21 cellular contexts compared by ENCODE assay signal in genomic region chr16:70705056-70705455, GRCh38. TPM values are rescaled to one million over a fixed set of nuclear protein-coding genes. Genes with fewer than 3 reads are reported as not detected.
A peak's percentile ranks its signal among the peaks of the same experiment; 100 is the strongest.
DNase-seq lines count a peak whose midpoint lies in the region; ATAC-seq, FAIRE-seq and TF ChIP-seq lines count a peak whose summit lies in the region.
"Had no signal": no experiment of that assay in that cellular context is flagged by ENCODE, and none has a peak within 500 bp of the region (broad histone marks: within the 10 kb centered on the region; RNA-seq: fewer than 3 reads in every experiment).

No MANE protein-coding gene starts in this region.

- H3K36me3 ChIP-seq in esophagus (ENCODE audit: control insufficient read depth in 2 of 2, insufficient read depth in 2 of 2, low read length in 1 of 2) (peaks cover 0 to 2% of the 10 kb centered on the region in 2 donors), rectal smooth muscle tissue (ENCODE audit: control insufficient read depth, insufficient read depth, low read length) (no peaks in the 10 kb centered on the region), OCI-LY7 (ENCODE audit: insufficient read depth, low read length) (no peaks in the 10 kb centered on the region)
- H3K36me3 ChIP-seq: SJSA1 had no signal

- H4K20me1 ChIP-seq in OCI-LY7 (ENCODE audit: insufficient read depth, low read length) = no peaks in the 10 kb centered on the region

- H3K27me3 Mint-ChIP-seq in HFFc6 (ENCODE audit: insufficient read depth) = peaks cover 5% of the 10 kb centered on the region
- H3K27me3 Mint-ChIP-seq: CD8-positive, alpha-beta memory T cell; stimulated activated naive B cell treated with anti-CD40 and anti-IgM and Interleukin-4, amounts not matched to agents 10 μg/mL and 1 μg/mL and 100 μg/mL, for 72 hours had no signal

- no peak for TF ChIP-seq RAD21 in A549 (conservative IDR thresholded peaks at IDR 0.05 in 1 of 2, IDR thresholded peaks at IDR 0.05 in 1 of 2)

- intact Hi-C loops in OCI-LY7 (cut with micrococcal nuclease; ENCODE audit: unreplicated experiment) = no loop called here

- TF ChIP-seq EP300 in A549 (IDR thresholded peaks at IDR 0.05) = no peak

- H3K4me2 ChIP-seq in A549 = no peak overlapping the region
- H3K4me2 ChIP-seq in OCI-LY7 (ENCODE audit: low read length) = no peak overlapping the region

- ATAC-seq in A549 = no peak
- ATAC-seq: K562; left ventricle myocardium superior; stimulated activated naive B cell treated with anti-CD40 and anti-IgM and Interleukin-4, amounts not matched to agents 10 μg/mL and 1 μg/mL and 100 μg/mL, for 72 hours had no signal

- H3K27ac ChIP-seq in A549 = peak overlapping the region; percentile 51 to 92; a peak in 4 of 6 replicates
- peak overlapping the region; percentile 81 to 95 for H3K27ac ChIP-seq in esophagus (ENCODE audit: low read depth in 2 of 2, low read length in 1 of 2)
- peak overlapping the region; percentile 90 for H3K27ac ChIP-seq in rectal smooth muscle tissue (ENCODE audit: low read depth, low read length)
- no peak overlapping the region for H3K27ac ChIP-seq in OCI-LY7 (ENCODE audit: low read depth, low read length, poor library complexity, severe bottlenecking)
- H3K27ac ChIP-seq: SJSA1 had no signal

- H2AFZ ChIP-seq in OCI-LY7 (ENCODE audit: low read length) = no peak overlapping the region

- CTCF ChIA-PET in A549 (lab: Yijun Ruan, JAX) (interaction anchor here (1.9 to 6.8 kb wide), 2 partner anchors 10 to 65 kb away, joined by 6 to 38 read pairs; no protein-coding TSS in a partner anchor), OCI-LY7 (lab: Charles Lee; ENCODE audit: unreplicated experiment) (no interaction called here)

- no peaks in the 10 kb centered on the region for H3K79me2 ChIP-seq in OCI-LY7 (ENCODE audit: insufficient read depth, low read depth, low read length)

- no peak for TF ChIP-seq POLR2A in A549 (IDR thresholded peaks at IDR 0.05; ENCODE audit: low read length)

- POLR2A ChIA-PET in A549 (lab: Yijun Ruan, JAX) = no interaction called here
- POLR2A ChIA-PET in OCI-LY7 (lab: Charles Lee) = no interaction called here

- no peaks in the 10 kb centered on the region for H3K9me3 Mint-ChIP-seq in HFFc6
- H3K9me3 Mint-ChIP-seq: CD8-positive, alpha-beta memory T cell; stimulated activated naive B cell treated with anti-CD40 and anti-IgM and Interleukin-4, amounts not matched to agents 10 μg/mL and 1 μg/mL and 100 μg/mL, for 72 hours had no signal

- no peaks in the 10 kb centered on the region for H3K9me2 ChIP-seq in OCI-LY7 (ENCODE audit: insufficient read depth, low read length)

- no peaks in the 10 kb centered on the region for H3K36me3 Mint-ChIP-seq in HFFc6 (ENCODE audit: low read depth)

- peak overlapping the region; percentile 100 for H3K27ac Mint-ChIP-seq in HFFc6

- H3K4me3 ChIP-seq in A549 (no peak overlapping the region), esophagus (ENCODE audit: low read depth in 1 of 2, low read length in 2 of 2) (no peak overlapping the region), rectal smooth muscle tissue (ENCODE audit: low read length) (no peak overlapping the region), OCI-LY7 (ENCODE audit: low read depth, low read length, poor library complexity, severe bottlenecking) (no peak overlapping the region)
- H3K4me3 ChIP-seq: K562, SJSA1 had no signal

- BruUV-seq in OCI-LY7 (replicated peaks; lab: Mats Ljungman, UMichigan) = no TSS peak

- H3K27me3 ChIP-seq in esophagus (ENCODE audit: control insufficient read depth in 1 of 2, insufficient read depth in 2 of 2, low read length in 2 of 2) (no peaks in the 10 kb centered on the region), rectal smooth muscle tissue (ENCODE audit: control insufficient read depth, insufficient read depth, low read length) (no peaks in the 10 kb centered on the region)
- H3K27me3 ChIP-seq: SJSA1 had no signal

- peaks cover 80% of the 10 kb centered on the region for H3K4me1 Mint-ChIP-seq in HFFc6 (ENCODE audit: low read depth)
- H3K4me1 Mint-ChIP-seq: CD8-positive, alpha-beta memory T cell; stimulated activated naive B cell treated with anti-CD40 and anti-IgM and Interleukin-4, amounts not matched to agents 10 μg/mL and 1 μg/mL and 100 μg/mL, for 72 hours had no signal

- WGBS in A549 (ENCODE audit: missing lambda C conversion rate) = 85% methylated on average over 5 of the region's 8 CpGs
- 85 to 86% methylated on average over 8 of the region's 8 CpGs for WGBS in esophagus, 2 donors

- H3K4me1 ChIP-seq in A549 (peaks cover 71% of the 10 kb centered on the region), esophagus (ENCODE audit: control insufficient read depth in 2 of 2, insufficient read depth in 2 of 2, low read length in 1 of 2) (peaks cover 30 to 65% of the 10 kb centered on the region in 2 donors), rectal smooth muscle tissue (ENCODE audit: control insufficient read depth, insufficient read depth, low read length) (peaks cover 72% of the 10 kb centered on the region), OCI-LY7 (ENCODE audit: insufficient read depth, low read length, poor library complexity, severe bottlenecking) (no peaks in the 10 kb centered on the region)

- TF ChIP-seq CTCF in A549 (IDR thresholded peaks at IDR 0.05) (no peak), HFFc6 (IDR thresholded peaks at IDR 0.05) (peak; percentile 37; the same call in 1 of the 2 replicates), OCI-LY7 (conservative IDR thresholded peaks at IDR 0.05; ENCODE audit: low read length) (no peak)

- H3K9me3 ChIP-seq in A549 (no peaks in the 10 kb centered on the region), esophagus (ENCODE audit: control insufficient read depth in 2 of 2, insufficient read depth in 1 of 2, low read depth in 1 of 2, low read length in 1 of 2) (no peaks in the 10 kb centered on the region), OCI-LY7 (ENCODE audit: low read length) (no peaks in the 10 kb centered on the region)
- H3K9me3 ChIP-seq: SJSA1 had no signal

- DNase-seq in A549 (ENCODE audit: low read depth in 1 of 2, low spot score in 1 of 2) (no peak), HFFc6 (peak; percentile 66), OCI-LY7 (ENCODE audit: low spot score) (no peak), amniotic stem cell (lab: John Stamatoyannopoulos, UW) (no peak), HT-29 (ENCODE audit: low spot score) (no peak), cerebellar nuclear complex (lab: John Stamatoyannopoulos, UW) (no peak)
- DNase-seq: ACHN; activated CD4-positive, alpha-beta T cell treated with anti-CD3 and anti-CD28 coated beads for 48 hours; activated CD8-positive, alpha-beta memory T cell treated with anti-CD3 and anti-CD28 coated beads, Interleukin-2, amount 50 U/mL, for 48 hours; anterior cingulate cortex; CD8-positive, alpha-beta memory T cell; left ventricle myocardium superior; NCI-H1092; posterior cingulate gyrus; stimulated activated naive B cell treated with anti-CD40 and anti-IgM and Interleukin-4, amounts not matched to agents 10 μg/mL and 1 μg/mL and 100 μg/mL, for 72 hours had no signal

- no peak overlapping the region for H3K4me3 Mint-ChIP-seq in HFFc6
- H3K4me3 Mint-ChIP-seq: CD8-positive, alpha-beta memory T cell; stimulated activated naive B cell treated with anti-CD40 and anti-IgM and Interleukin-4, amounts not matched to agents 10 μg/mL and 1 μg/mL and 100 μg/mL, for 72 hours had no signal

- no peak overlapping the region for H3K9ac ChIP-seq in rectal smooth muscle tissue (ENCODE audit: low read length)

- FAIRE-seq in A549 (lab: Jason Lieb, UNC) = no peak
- FAIRE-seq: colon, endothelial cell of umbilical vein, K562 had no signal

TF ChIP-seq in A549, 52 proteins besides CTCF, POLR2A, EP300 and RAD21 (continues in another document):
- TF ChIP-seq RARB (CRISPR knock-in tag; IDR thresholded peaks at IDR 0.05) (no peak), MYC (IDR thresholded peaks at IDR 0.05; ENCODE audit: borderline replicate concordance, low read length) (no peak), TFCP2L1 (CRISPR knock-in tag; IDR thresholded peaks at IDR 0.05) (no peak), PHF8 (IDR thresholded peaks at IDR 0.05; ENCODE audit: borderline replicate concordance, low read depth) (no peak), HEYL (CRISPR knock-in tag; IDR thresholded peaks at IDR 0.05) (no peak), NR3C1 (IDR thresholded peaks at IDR 0.05) (no peak), EHF (CRISPR knock-in tag; IDR thresholded peaks at IDR 0.05) (no peak), USF2 (IDR thresholded peaks at IDR 0.05) (no peak), JUNB (IDR thresholded peaks at IDR 0.05) (no peak), MAZ (IDR thresholded peaks at IDR 0.05; ENCODE audit: borderline replicate concordance, low read depth, low read length) (no peak), ZC3H11A (IDR thresholded peaks at IDR 0.05) (no peak)

RNA-seq across cellular contexts. Expression of gene MTSS2, which starts 19.2 kb away (rescaled TPM):
- polyA plus RNA-seq in A549 (2011; rRNA removed) = 10.8 and 13.1 TPM in 2 replicates
- 52.8 and 65.7 TPM in 2 replicates for polyA plus RNA-seq in A549 (2012; cell fraction: cytosol; rRNA removed)
- polyA plus RNA-seq in A549 (2012; cell fraction: nucleus; rRNA removed) = 97.7 and 160 TPM in 2 replicates
- polyA plus RNA-seq in A549 (2017; fragmentation: RNase III; extraction: RNeasy Plus Mini Kit Qiagen cat#74134 plus additional on column Dnase treatment) = 27.1 to 37.4 TPM (median 33.5 TPM) in 3 replicates
- polyA minus RNA-seq in A549 (2011; rRNA and poly(A)+ RNA removed) = 11.4 and 19.0 TPM in 2 replicates
- 10 to 100 TPM; 82.0 to 96.1 (median 86.5) TPM for total RNA-seq in HFFc6 (2021; fragmentation: NEBNext Ultra II Directional; extraction: Animal tissue kit (Norgen Biotek cat#: 25700))
- 10 to 100 TPM; 27.4 to 62.9 TPM for polyA plus RNA-seq in esophagus
- total RNA-seq in OCI-LY7 (2014; rRNA removed; shearing (Covaris generic)) = 0.05 and 0.19 TPM in 2 replicates
- total RNA-seq in OCI-LY7 (2022) = 0.17 and 0.33 TPM in 2 replicates
- 23.0 and 38.1 TPM in 2 replicates for total RNA-seq in HT-29 (2014; rRNA removed; shearing (Covaris generic))
- polyA plus RNA-seq: CD8-positive, alpha-beta memory T cell had no signal

RNA-seq across cellular contexts. Expression of gene IL34, which starts 58.7 kb away (rescaled TPM):
- polyA plus RNA-seq in A549 (2011; rRNA removed) = 0.12 and 0.25 TPM in 2 replicates
- 0.73 and 1.2 TPM in 2 replicates for polyA plus RNA-seq in A549 (2012; cell fraction: cytosol; rRNA removed)
- polyA plus RNA-seq in A549 (2012; cell fraction: nucleus; rRNA removed) = 0.94 and 1.5 TPM in 2 replicates
- polyA plus RNA-seq in A549 (2017; fragmentation: RNase III; extraction: RNeasy Plus Mini Kit Qiagen cat#74134 plus additional on column Dnase treatment) = 0.29 to 0.89 TPM (median 0.40 TPM) in 3 replicates
- polyA minus RNA-seq in A549 (2011; rRNA and poly(A)+ RNA removed) = 0.41 TPM in 1 of 2 replicates, not detected in the other
- under 1 TPM in 2 of 6 experiments, not detected in 4; 0.09 TPM for total RNA-seq in HFFc6 (2021; fragmentation: NEBNext Ultra II Directional; extraction: Animal tissue kit (Norgen Biotek cat#: 25700))
- 10 to 100 TPM; 22.9 to 32.7 TPM for polyA plus RNA-seq in esophagus
- total RNA-seq in OCI-LY7 (2014; rRNA removed; shearing (Covaris generic)) = not detected in 2 replicates
- not detected in 2 replicates for total RNA-seq in OCI-LY7 (2022)
- total RNA-seq in HT-29 (2014; rRNA removed; shearing (Covaris generic)) = 9.1 and 11.5 TPM in 2 replicates
- total RNA-seq: CD8-positive, alpha-beta memory T cell had no signal
- polyA plus RNA-seq: CD8-positive, alpha-beta memory T cell had no signal

Comparison
In these comparisons a context has a peak if more than half of its experiments do, and no peak if none do; other contexts are left out.
1. RNA of gene MTSS2, which starts 19.2 kb away (total RNA-seq): 82.0 to 96.1 TPM in HFFc6 and 23.0 to 38.1 TPM in HT-29; 0.05 to 0.33 TPM in OCI-LY7; every median in the first group is over 10 times any median in the second.